ENCODE assay signal across 22 cellular contexts in the genomic region with DNA sequence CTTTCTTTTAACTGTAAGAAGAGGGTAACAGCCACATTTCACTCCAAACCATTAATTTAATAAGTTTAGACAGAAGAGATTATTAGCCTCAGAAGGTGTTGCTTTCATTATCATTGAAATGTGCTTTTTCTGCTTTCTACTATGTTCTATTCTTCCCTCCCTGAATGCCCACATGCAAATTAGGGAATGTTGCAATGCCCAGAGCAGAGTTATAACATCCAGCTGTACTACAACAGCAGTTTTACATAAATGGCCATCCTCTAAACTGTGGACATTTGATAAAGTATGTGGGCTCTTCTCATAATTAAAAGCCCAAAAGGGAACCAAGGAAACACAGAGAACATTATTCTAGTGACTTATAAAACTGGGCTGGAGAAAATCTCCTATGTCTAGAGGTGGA.
"Had no signal": no experiment of that assay in that cellular context is flagged by ENCODE, and none has a peak within 500 bp of the region (broad histone marks: within the 10 kb centered on the region; RNA-seq: fewer than 3 reads in every experiment).

No MANE protein-coding gene starts in this region.

- H3K4me1 Mint-ChIP-seq: endodermal cell; nephron; stimulated activated memory B cell treated with anti-CD40 and anti-IgM and Interleukin-4, amounts not matched to agents 10 μg/mL and 1 μg/mL and 100 μg/mL, for 72 hours had no signal

- H3K27ac ChIP-seq: coronary artery, heart left ventricle, neutrophil, spleen, suprapubic skin, thyroid gland had no signal

- H3K36me3 Mint-ChIP-seq: stimulated activated memory B cell treated with anti-CD40 and anti-IgM and Interleukin-4, amounts not matched to agents 10 μg/mL and 1 μg/mL and 100 μg/mL, for 72 hours; type B pancreatic cell had no signal

- H3K4me1 ChIP-seq: suprapubic skin, thyroid gland had no signal

- H3K4me3 ChIP-seq: coronary artery, heart left ventricle, lung, spleen, suprapubic skin, thyroid gland had no signal

- DNase-seq: effector CD4-positive, alpha-beta T cell; endodermal cell; erythroblast; heart left ventricle; hippocampal formation; left colon; left ventricle myocardium superior; mesenchymal stem cell; midbrain; stimulated activated CD4-positive, alpha-beta T cell treated with anti-CD3 and anti-CD28 coated beads, Interleukin-15, amount 100 ng/mL, for 24 hours; stimulated activated CD4-positive, alpha-beta T cell treated with anti-CD3 and anti-CD28 coated beads, Interleukin-1b, Interleukin-23, amount 100 ng/mL, for 48 hours; stimulated activated CD4-positive, alpha-beta T cell treated with anti-CD3 and anti-CD28 coated beads, Interleukin-4, amount 100 ng/mL, for 24 hours; thyroid gland had no signal

- H3K27me3 ChIP-seq: heart left ventricle, neutrophil, spleen, suprapubic skin, thyroid gland had no signal

- H3K36me3 ChIP-seq: heart left ventricle, neutrophil, spleen, suprapubic skin, thyroid gland had no signal

- H3K4me3 Mint-ChIP-seq: endodermal cell; nephron; stimulated activated memory B cell treated with anti-CD40 and anti-IgM and Interleukin-4, amounts not matched to agents 10 μg/mL and 1 μg/mL and 100 μg/mL, for 72 hours; type B pancreatic cell had no signal

- ATAC-seq: heart left ventricle; left colon; left ventricle myocardium superior; sciatic nerve; stimulated activated memory B cell treated with anti-CD40 and anti-IgM and Interleukin-4, amounts not matched to agents 10 μg/mL and 1 μg/mL and 100 μg/mL, for 72 hours had no signal

- H3K9me3 ChIP-seq: neutrophil, thyroid gland had no signal

- H3K27ac Mint-ChIP-seq: endodermal cell; nephron; stimulated activated memory B cell treated with anti-CD40 and anti-IgM and Interleukin-4, amounts not matched to agents 10 μg/mL and 1 μg/mL and 100 μg/mL, for 72 hours; type B pancreatic cell had no signal
